Comparison of ENCODE assay signal across 8 cellular contexts in the genomic region with DNA sequence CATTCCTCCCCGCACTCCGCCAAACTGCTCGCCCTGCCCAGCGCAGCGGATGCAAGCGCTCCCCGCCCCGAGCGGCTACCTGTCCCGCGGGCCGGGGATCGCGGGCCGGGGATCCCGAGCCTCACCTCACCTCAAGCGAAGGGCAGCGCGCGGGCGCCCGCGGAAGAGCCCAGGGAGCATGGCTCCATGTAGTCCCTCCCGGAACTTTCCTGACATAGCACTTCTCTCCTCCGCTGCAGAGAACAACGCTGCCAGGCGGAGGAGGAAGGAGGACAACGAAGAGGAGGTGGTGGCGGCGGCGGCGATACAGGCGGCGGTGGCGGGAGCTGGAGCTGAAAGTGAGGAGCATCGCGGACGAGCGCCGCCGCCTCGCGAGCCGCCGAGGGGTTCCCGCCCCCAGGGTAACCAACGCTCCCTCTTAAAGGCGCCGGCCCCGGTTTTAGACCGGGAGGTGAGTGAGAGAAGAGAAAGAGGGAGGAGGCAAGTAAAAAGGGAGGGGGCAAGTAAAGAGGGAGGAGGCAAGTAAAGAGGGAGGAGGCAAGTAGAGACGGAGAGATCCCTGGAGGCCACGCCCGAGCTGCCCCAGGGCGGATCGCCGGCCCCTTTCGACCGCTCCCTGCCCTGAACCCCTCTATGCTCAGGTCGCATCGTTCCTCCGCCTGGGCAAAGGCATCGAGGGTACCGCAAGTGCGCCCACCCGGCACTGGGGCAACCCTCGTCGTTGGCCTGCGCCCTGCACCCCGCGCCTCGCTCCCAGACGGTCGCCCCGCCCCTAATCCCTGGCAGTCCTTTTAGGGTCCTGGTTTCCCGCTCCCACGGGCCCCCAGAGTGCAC. TPM values are rescaled to one million over a fixed set of nuclear protein-coding genes. Genes with fewer than 3 reads are reported as not detected.
DNase-seq lines count a peak whose midpoint lies in the region; ATAC-seq lines count a peak whose summit lies in the region.

TSS of gene GPR63 (minus strand) at position 340 of the 834 bp plus-strand sequence. CDS start 37,746 bp downstream, outside the sequence.

- ATAC-seq in GM18873 (IDR thresholded peaks at IDR 0.05; ENCODE audit: low FRiP score, unreplicated experiment), result peak; percentile 83
- ATAC-seq in HG03103 (IDR thresholded peaks at IDR 0.05; ENCODE audit: low read depth, unreplicated experiment), result peak; percentile 90

- peak; percentile 82 for DNase-seq in AG20443 (ENCODE audit: low spot score)
- peak; percentile 78 for DNase-seq in NCI-H226
- peak; percentile 58 for DNase-seq in activated CD4-positive, alpha-beta T cell treated with anti-CD3 and anti-CD28 coated beads, Interleukin-2, amount 50 U/mL, for 1 hour
- peak; percentile 84 for DNase-seq in ecto neural progenitor cell (ENCODE audit: low spot score)
- DNase-seq in lung microvascular endothelial cell (ENCODE audit: low read depth in 2 of 2), result peak; percentile 21 to 30
- peak; percentile 41 to 60 (median 48) for DNase-seq in stimulated activated CD4-positive, alpha-beta T cell treated with anti-CD3 and anti-CD28 coated beads, TNF-alpha, amount 100 ng/mL, for 48 hours (ENCODE audit: low read depth in 3 of 3)

RNA-seq across cellular contexts. Expression of gene GPR63, which starts in this region (rescaled TPM):
- under 0.01 TPM in 2 replicates for total RNA-seq in lung microvascular endothelial cell

Comparison
In these comparisons a context has a peak if more than half of its experiments do, and no peak if none do; other contexts are left out.
1. Peak in every context shown above with its lines: DNase-seq and ATAC-seq.
2. Peak in DNase-seq in lung microvascular endothelial cell; RNA of the gene not detected or under 1 TPM.
3. DNase-seq: peak in every context shown above with its lines; median percentile 84 in ecto neural progenitor cell; 82 in AG20443; 78 in NCI-H226; 58 in activated CD4-positive, alpha-beta T cell treated with anti-CD3 and anti-CD28 coated beads, Interleukin-2, amount 50 U/mL, for 1 hour; 48 in stimulated activated CD4-positive, alpha-beta T cell treated with anti-CD3 and anti-CD28 coated beads, TNF-alpha, amount 100 ng/mL, for 48 hours; 26 in lung microvascular endothelial cell.